In genomic region chr1:165773324-165773965, GRCh38 we compare ENCODE assay signal across 1 cellular context.
A peak's percentile ranks its signal among the peaks of the same experiment; 100 is the strongest.
TF ChIP-seq lines count a peak whose summit lies in the region.

No MANE protein-coding gene starts in this region.

TF ChIP-seq in K562, 482 proteins besides CTCF, POLR2A, EP300 and RAD21 (continued from another document and continues in another):
- TF ChIP-seq CUX1 (CRISPR knock-in tag; IDR thresholded peaks at IDR 0.05): no peak
- TF ChIP-seq BRD9 (IDR thresholded peaks at IDR 0.05; ENCODE audit: low read depth, partially characterized antibody): no peak
- TF ChIP-seq VEZF1 (CRISPR knock-in tag; IDR thresholded peaks at IDR 0.05): no peak; the same call in 1 of the 2 replicates
- no peak for TF ChIP-seq TAF7 (tag; IDR thresholded peaks at IDR 0.05)
- TF ChIP-seq BRF1 (IDR thresholded peaks at IDR 0.05; ENCODE audit: borderline replicate concordance, extremely low read depth, insufficient read length): no peak
- no peak for TF ChIP-seq ZNF184 (CRISPR knock-in tag; IDR thresholded peaks at IDR 0.05)
- peak; percentile 26; the same call in 1 of the 2 replicates for TF ChIP-seq EHMT2 (IDR thresholded peaks at IDR 0.05)
- TF ChIP-seq STAG1 (CRISPR knock-in tag; IDR thresholded peaks at IDR 0.05; ENCODE audit: borderline replicate concordance): no peak
- no peak for TF ChIP-seq THAP12 (CRISPR knock-in tag; IDR thresholded peaks at IDR 0.05)
- no peak for TF ChIP-seq RNF2 (IDR thresholded peaks at IDR 0.05)
- TF ChIP-seq MTA2 (IDR thresholded peaks at IDR 0.05; ENCODE audit: low read depth): no peak
- TF ChIP-seq CSDE1 (IDR thresholded peaks at IDR 0.05): no peak
- no peak for TF ChIP-seq CGGBP1 (CRISPR knock-in tag; IDR thresholded peaks at IDR 0.05)
- no peak for TF ChIP-seq ZKSCAN8 (CRISPR knock-in tag; IDR thresholded peaks at IDR 0.05)
- TF ChIP-seq FOS (IDR thresholded peaks at IDR 0.05; ENCODE audit: extremely low read depth, insufficient read length): no peak
- TF ChIP-seq NR3C1 (CRISPR knock-in tag; IDR thresholded peaks at IDR 0.05): no peak
- TF ChIP-seq TCF15 (CRISPR knock-in tag; IDR thresholded peaks at IDR 0.05): no peak
- TF ChIP-seq TCF7L2 (IDR thresholded peaks at IDR 0.05; ENCODE audit: low read depth, low read length): no peak
- no peak for TF ChIP-seq NCOA6 (IDR thresholded peaks at IDR 0.05)
- TF ChIP-seq ZNF232 (CRISPR knock-in tag; IDR thresholded peaks at IDR 0.05): no peak
- no peak for TF ChIP-seq SUPT5H (IDR thresholded peaks at IDR 0.05)
- no peak for TF ChIP-seq RBM34 (IDR thresholded peaks at IDR 0.05; ENCODE audit: borderline replicate concordance, insufficient read depth, low read length)
- TF ChIP-seq HDAC1 (IDR thresholded peaks at IDR 0.05): 0 out of 4 replicates have a peak, but pooled peaks of 1 of the 2 experiments have one; percentile 11
- TF ChIP-seq KDM1A (IDR thresholded peaks at IDR 0.05): peak; percentile 71 to 77
- no peak for TF ChIP-seq BCLAF1 (IDR thresholded peaks at IDR 0.05; ENCODE audit: borderline replicate concordance in 1 of 2, control insufficient read depth in 1 of 2, low read depth in 2 of 2, low read length in 1 of 2)
- TF ChIP-seq DACH1 (IDR thresholded peaks at IDR 0.05; ENCODE audit: partially characterized antibody): peak; percentile 30
- no peak for TF ChIP-seq ZFPM2 (CRISPR knock-in tag; IDR thresholded peaks at IDR 0.05)
- TF ChIP-seq KLF16 (IDR thresholded peaks at IDR 0.05): no peak
- TF ChIP-seq ZKSCAN1 (IDR thresholded peaks at IDR 0.05; ENCODE audit: low read depth, low read length): no peak
- TF ChIP-seq RHOXF2B (CRISPR knock-in tag; conservative IDR thresholded peaks at IDR 0.05): no peak
- no peak for TF ChIP-seq PHF8 (IDR thresholded peaks at IDR 0.05; ENCODE audit: borderline replicate concordance, low read length)
- no peak for TF ChIP-seq ZNF512 (tag; IDR thresholded peaks at IDR 0.05)
- no peak for TF ChIP-seq SLC30A9 (CRISPR knock-in tag; IDR thresholded peaks at IDR 0.05)
- TF ChIP-seq RERE (CRISPR knock-in tag; IDR thresholded peaks at IDR 0.05; ENCODE audit: borderline replicate concordance): no peak
- TF ChIP-seq CREB3 (tag; conservative IDR thresholded peaks at IDR 0.05; ENCODE audit: low read depth): no peak
- peak; percentile 34; the same call in 1 of the 2 replicates for TF ChIP-seq TOE1 (IDR thresholded peaks at IDR 0.05; ENCODE audit: borderline replicate concordance)
- no peak for TF ChIP-seq TOE1 (CRISPR knock-in tag; IDR thresholded peaks at IDR 0.05; ENCODE audit: borderline replicate concordance, low read depth)
- TF ChIP-seq ZNF212 (CRISPR knock-in tag; IDR thresholded peaks at IDR 0.05): no peak
- TF ChIP-seq MEF2D (tag; conservative IDR thresholded peaks at IDR 0.05; ENCODE audit: low read depth): no peak
- no peak for TF ChIP-seq ZBTB7A (IDR thresholded peaks at IDR 0.05; ENCODE audit: borderline replicate concordance, control insufficient read depth, low read depth, low read length)
- TF ChIP-seq ESRRB (CRISPR knock-in tag; IDR thresholded peaks at IDR 0.05; ENCODE audit: borderline replicate concordance): no peak
